ENCODE assay signal across 18 cellular contexts in the genomic region with DNA sequence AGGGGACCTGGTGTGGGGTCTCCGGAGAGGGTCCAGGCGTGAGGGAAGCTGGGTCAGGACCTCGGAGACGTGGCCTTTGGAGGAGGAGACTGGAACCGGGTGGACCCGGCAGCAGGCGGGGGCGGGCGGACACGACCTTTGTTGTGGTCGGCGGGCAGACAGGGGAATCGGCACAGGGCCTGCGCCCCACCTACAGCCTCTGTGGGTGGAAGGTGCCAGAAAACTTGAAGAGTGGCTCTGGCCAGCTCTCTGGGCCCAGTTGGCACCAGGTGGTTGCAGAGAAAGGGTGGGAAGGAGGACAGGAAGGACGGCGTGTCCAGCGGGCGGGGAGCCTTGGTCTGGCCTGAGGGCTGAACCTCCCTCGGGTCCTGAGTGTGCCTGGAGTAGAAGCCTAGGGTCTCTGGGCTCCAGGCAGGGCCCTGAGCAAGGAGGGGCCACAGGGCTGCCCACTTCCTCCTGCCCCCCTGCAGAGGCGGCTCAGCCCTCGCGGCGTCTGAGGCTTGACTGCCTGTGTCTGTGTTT.
DNase-seq lines count a peak whose midpoint lies in the region; ATAC-seq and TF ChIP-seq lines count a peak whose summit lies in the region.
"Had no signal": no experiment of that assay in that cellular context is flagged by ENCODE, and none has a peak within 500 bp of the region (broad histone marks: within the 10 kb centered on the region; RNA-seq: fewer than 3 reads in every experiment).

No MANE protein-coding gene starts in this region.

- H3K27me3 Mint-ChIP-seq in activated naive CD8-positive, alpha-beta T cell treated with anti-CD3 and anti-CD28 coated beads, Interleukin-2, amount 50 U/mL, for 24 hours = peaks cover 3% of the 10 kb centered on the region
- H3K27me3 Mint-ChIP-seq: activated CD4-positive, alpha-beta T cell treated with anti-CD3 and anti-CD28 coated beads, Interleukin-2, amount 10 ng/mL, durations not matched to agents 7 days and 5 days had no signal

- H3K27ac Mint-ChIP-seq in activated naive CD8-positive, alpha-beta T cell treated with anti-CD3 and anti-CD28 coated beads, Interleukin-2, amount 50 U/mL, for 24 hours = no peak overlapping the region
- H3K27ac Mint-ChIP-seq: activated CD4-positive, alpha-beta T cell treated with anti-CD3 and anti-CD28 coated beads, Interleukin-2, amount 10 ng/mL, durations not matched to agents 7 days and 5 days; CD14-positive monocyte; T-helper 2 cell treated with Interferon-gamma antibody and Interleukin-4, amounts not matched to agents 5 μg/mL and 100 μg/mL, for 36 hours had no signal

- no peaks in the 10 kb centered on the region for H3K9me3 Mint-ChIP-seq in activated naive CD8-positive, alpha-beta T cell treated with anti-CD3 and anti-CD28 coated beads, Interleukin-2, amount 50 U/mL, for 24 hours
- H3K9me3 Mint-ChIP-seq: activated CD4-positive, alpha-beta T cell treated with anti-CD3 and anti-CD28 coated beads, Interleukin-2, amount 10 ng/mL, durations not matched to agents 7 days and 5 days; T-helper 2 cell treated with Interferon-gamma antibody and Interleukin-4, amounts not matched to agents 5 μg/mL and 100 μg/mL, for 36 hours had no signal

- peaks cover 11% of the 10 kb centered on the region for H3K4me1 Mint-ChIP-seq in activated naive CD8-positive, alpha-beta T cell treated with anti-CD3 and anti-CD28 coated beads, Interleukin-2, amount 50 U/mL, for 24 hours
- H3K4me1 Mint-ChIP-seq: CD14-positive monocyte had no signal

- DNase-seq in HK-2 (ENCODE audit: unreplicated experiment) = peak; percentile 59
- DNase-seq in kidney tubule cell (ENCODE audit: low spot score) = peak; percentile 68
- DNase-seq in GOT3 (lab: John Stamatoyannopoulos, UW) = no peak
- DNase-seq in activated naive CD8-positive, alpha-beta T cell treated with anti-CD3 and anti-CD28 coated beads, Interleukin-2, amount 50 U/mL, for 24 hours = no peak
- DNase-seq in Kasumi-1 (lab: John Stamatoyannopoulos, UW) = no peak
- DNase-seq: activated CD4-positive, alpha-beta T cell treated with anti-CD3 and anti-CD28 coated beads, Interleukin-2, amount 10 ng/mL, durations not matched to agents 7 days and 5 days; anterior cingulate cortex; DND-41; KBM-7; NCI-H524 treated with DMSO at 0.1 percent for 48 hours had no signal

- ATAC-seq in activated naive CD8-positive, alpha-beta T cell treated with anti-CD3 and anti-CD28 coated beads, Interleukin-2, amount 50 U/mL, for 24 hours = no peak

- peak overlapping the region in 6 of 7 experiments; percentile 29 to 57 (median 40) for H3K4me3 ChIP-seq in skin epidermis
- H3K4me3 ChIP-seq: coronary artery, HAP-1, lung, thoracic aorta had no signal

- no peaks in the 10 kb centered on the region for H3K36me3 Mint-ChIP-seq in activated naive CD8-positive, alpha-beta T cell treated with anti-CD3 and anti-CD28 coated beads, Interleukin-2, amount 50 U/mL, for 24 hours (ENCODE audit: low read depth)
- H3K36me3 Mint-ChIP-seq: CD14-positive monocyte had no signal

- H3K27ac ChIP-seq in VCaP = peak overlapping the region; percentile 90
- H3K27ac ChIP-seq in skin epidermis = peak overlapping the region in 13 of 21 experiments; percentile 1 to 90 (median 82)
- H3K27ac ChIP-seq: coronary artery, thoracic aorta had no signal

- no peak overlapping the region for H3K4me3 Mint-ChIP-seq in activated naive CD8-positive, alpha-beta T cell treated with anti-CD3 and anti-CD28 coated beads, Interleukin-2, amount 50 U/mL, for 24 hours
- H3K4me3 Mint-ChIP-seq: activated CD4-positive, alpha-beta T cell treated with anti-CD3 and anti-CD28 coated beads, Interleukin-2, amount 10 ng/mL, durations not matched to agents 7 days and 5 days; CD14-positive monocyte; T-helper 2 cell treated with Interferon-gamma antibody and Interleukin-4, amounts not matched to agents 5 μg/mL and 100 μg/mL, for 36 hours had no signal

- no peak for TF ChIP-seq CTCF in VCaP (conservative IDR thresholded peaks at IDR 0.05)

Comparison
In these comparisons a context has a peak if more than half of its experiments do, and no peak if none do; other contexts are left out.
1. DNase-seq: peak in HK-2 (single experiment) and kidney tubule cell (single experiment); none in GOT3 (single experiment), activated naive CD8-positive, alpha-beta T cell treated with anti-CD3 and anti-CD28 coated beads, Interleukin-2, amount 50 U/mL, for 24 hours (single experiment) and Kasumi-1 (0 of 2).